ENCODE assay signal across 25 cellular contexts in genomic region chr9:106866243-106866642, GRCh38. TPM values are rescaled to one million over a fixed set of nuclear protein-coding genes. Genes with fewer than 3 reads are reported as not detected.
DNase-seq lines count a peak whose midpoint lies in the region; ATAC-seq and TF ChIP-seq lines count a peak whose summit lies in the region.
"Had no signal": no experiment of that assay in that cellular context is flagged by ENCODE, and none has a peak within 500 bp of the region (broad histone marks: within the 10 kb centered on the region; RNA-seq: fewer than 3 reads in every experiment).

No MANE protein-coding gene starts in this region.

- H2AFZ ChIP-seq in mammary epithelial cell (ENCODE audit: low read depth, low read length) = no peak overlapping the region
- H2AFZ ChIP-seq: PC-9 had no signal

- ATAC-seq in Right ventricle myocardium superior (ENCODE audit: poor library complexity) = no peak
- ATAC-seq: CD8-positive, alpha-beta T cell; effector memory CD8-positive, alpha-beta T cell; stimulated activated effector memory CD8-positive, alpha-beta T cell treated with anti-CD3 and anti-CD28 coated beads, Interleukin-12 subunit alpha, Interleukin-12 subunit beta, amount 100 ng/mL, for 72 hours had no signal

- peaks cover 67% of the 10 kb centered on the region for H3K4me1 Mint-ChIP-seq in mesothelial cell of epicardium

- peaks cover 6% of the 10 kb centered on the region for H3K9me3 ChIP-seq in BLaER1
- no peaks in the 10 kb centered on the region for H3K9me3 ChIP-seq in HUES6 (ENCODE audit: control insufficient read depth, insufficient read depth, low read depth, low read length)
- H3K9me3 ChIP-seq in mammary epithelial cell (replicated peaks; ENCODE audit: insufficient read depth, low read length) = no peaks in the 10 kb centered on the region
- H3K9me3 ChIP-seq: esophagus squamous epithelium had no signal

- H3K4me1 ChIP-seq in BLaER1 = peaks cover 17% of the 10 kb centered on the region; the same call in 1 of the 2 replicates
- H3K4me1 ChIP-seq in HUES6 (ENCODE audit: control insufficient read depth, insufficient read depth, low read length) = peaks cover 64% of the 10 kb centered on the region
- peaks cover 41% of the 10 kb centered on the region for H3K4me1 ChIP-seq in mammary epithelial cell (ENCODE audit: insufficient read depth, low read length)

- H4K20me1 ChIP-seq in BLaER1 (no peaks in the 10 kb centered on the region), mammary epithelial cell (ENCODE audit: insufficient read depth, low read length) (no peaks in the 10 kb centered on the region)

- peaks cover 99% of the 10 kb centered on the region for H3K79me2 ChIP-seq in mammary epithelial cell (ENCODE audit: insufficient read depth, low read length)

- H3K4me2 ChIP-seq in BLaER1 (peak overlapping the region; percentile 84; the same call in 1 of the 2 replicates), mammary epithelial cell (ENCODE audit: insufficient read depth, low read depth, low read length) (peak overlapping the region; percentile 85)
- H3K4me2 ChIP-seq: PC-9 had no signal

- dilution Hi-C loops in mammary epithelial cell (cut with HindIII; ENCODE audit: low sequenced_read_pairs) = no loop called here

- H3K9me3 Mint-ChIP-seq in mesothelial cell of epicardium = no peaks in the 10 kb centered on the region

- TF ChIP-seq CTCF in mammary epithelial cell (conservative IDR thresholded peaks at IDR 0.05 in 1 of 2, IDR thresholded peaks at IDR 0.05 in 1 of 2; ENCODE audit: extremely low read depth in 1 of 2, insufficient read depth in 1 of 2, low read depth in 1 of 2, low read length in 2 of 2) (no peak), mesothelial cell of epicardium (IDR thresholded peaks at IDR 0.05; ENCODE audit: unreplicated experiment) (no peak)

- H3K36me3 ChIP-seq in BLaER1 = no peaks in the 10 kb centered on the region
- peaks cover 9% of the 10 kb centered on the region; the same call in 1 of the 2 replicates for H3K36me3 ChIP-seq in HUES6 (ENCODE audit: control insufficient read depth, insufficient read depth, low read length)
- no peaks in the 10 kb centered on the region for H3K36me3 ChIP-seq in mammary epithelial cell (ENCODE audit: insufficient read depth, low read length)
- H3K36me3 ChIP-seq: esophagus squamous epithelium had no signal

- no peaks in the 10 kb centered on the region for H3K27me3 Mint-ChIP-seq in mesothelial cell of epicardium (ENCODE audit: low read depth)

- BruUV-seq in mammary epithelial cell (replicated peaks; lab: Mats Ljungman, UMichigan) = no TSS peak

- H3K4me3 ChIP-seq in BLaER1 (no peak overlapping the region), HUES6 (ENCODE audit: low read depth, low read length) (peak overlapping the region; percentile 90), mammary epithelial cell (replicated peaks in 1 of 3; ENCODE audit: insufficient read depth in 1 of 3, low read depth in 2 of 3, low read length in 3 of 3) (no peak overlapping the region)
- H3K4me3 ChIP-seq: esophagus squamous epithelium, PC-9 had no signal

- no peak overlapping the region for H3K27ac Mint-ChIP-seq in mesothelial cell of epicardium
- H3K27ac Mint-ChIP-seq: activated T-cell treated with anti-CD3 and anti-CD28 coated beads, Interleukin-2, amount 50 U/mL, for 24 hours; CD8-positive, alpha-beta T cell; effector memory CD8-positive, alpha-beta T cell; stimulated activated effector memory CD8-positive, alpha-beta T cell treated with anti-CD3 and anti-CD28 coated beads, Interleukin-12 subunit alpha, Interleukin-12 subunit beta, amount 100 ng/mL, for 72 hours had no signal

- H3K27ac ChIP-seq in BLaER1 = no peak overlapping the region
- no peak overlapping the region for H3K27ac ChIP-seq in HUES6 (ENCODE audit: low read depth, low read length)
- H3K27ac ChIP-seq in mammary epithelial cell (ENCODE audit: insufficient read depth, low read depth, low read length) = no peak overlapping the region
- H3K27ac ChIP-seq: PC-9 had no signal

- H3K27me3 ChIP-seq in BLaER1 (no peaks in the 10 kb centered on the region), HUES6 (ENCODE audit: control insufficient read depth, insufficient read depth, low read length) (no peaks in the 10 kb centered on the region), mammary epithelial cell (ENCODE audit: insufficient read depth, low read length) (no peaks in the 10 kb centered on the region)

- intact Hi-C loops in mammary epithelial cell (cut with micrococcal nuclease) (no loop called here), Right ventricle myocardium superior (cut with DNase I) (no loop called here)

- DNase-seq in mammary epithelial cell (no peak), mesothelial cell of epicardium (ENCODE audit: low spot score in 2 of 2, unreplicated experiment in 2 of 2) (no peak), Right ventricle myocardium superior (no peak), activated gamma-delta T cell treated with Interleukin-2 at 50 U/mL for 16 hours (no peak), EL (no peak)
- DNase-seq in stimulated activated CD4-positive, alpha-beta T cell treated with anti-CD3 and anti-CD28 coated beads, Interleukin-4, amount 100 ng/mL, for 1 hour = no peak
- DNase-seq: activated CD4-positive, alpha-beta T cell treated with anti-CD3 and anti-CD28 coated beads for 1 hour; activated naive CD4-positive, alpha-beta T cell; activated T-cell treated with anti-CD3 and anti-CD28 coated beads, Interleukin-2, amount 50 U/mL, for 24 hours; AML-193; CD8-positive, alpha-beta T cell; effector memory CD8-positive, alpha-beta T cell; esophagus squamous epithelium; GDM1; hypothalamus; KBM-7; NCI-H1436 treated with DMSO at 0.1 percent for 48 hours; PC-9; retina; SHP77 treated with DMSO at 0.1 percent for 48 hours; substantia nigra; SW 1271 had no signal

- peak overlapping the region; percentile 32 for H3K4me3 Mint-ChIP-seq in mesothelial cell of epicardium
- H3K4me3 Mint-ChIP-seq: activated T-cell treated with anti-CD3 and anti-CD28 coated beads, Interleukin-2, amount 50 U/mL, for 24 hours; CD8-positive, alpha-beta T cell; effector memory CD8-positive, alpha-beta T cell; stimulated activated effector memory CD8-positive, alpha-beta T cell treated with anti-CD3 and anti-CD28 coated beads, Interleukin-12 subunit alpha, Interleukin-12 subunit beta, amount 100 ng/mL, for 72 hours had no signal

- H3K9ac ChIP-seq in BLaER1 (no peak overlapping the region), HUES6 (ENCODE audit: low read length) (no peak overlapping the region), mammary epithelial cell (ENCODE audit: insufficient read depth, low read length) (no peak overlapping the region)

- CTCF ChIA-PET in mammary epithelial cell (lab: Charles Lee; ENCODE audit: low non-redundant PET) = no interaction called here

- H3K36me3 Mint-ChIP-seq in mesothelial cell of epicardium = no peaks in the 10 kb centered on the region
- H3K36me3 Mint-ChIP-seq: CD8-positive, alpha-beta T cell; stimulated activated effector memory CD8-positive, alpha-beta T cell treated with anti-CD3 and anti-CD28 coated beads, Interleukin-12 subunit alpha, Interleukin-12 subunit beta, amount 100 ng/mL, for 72 hours had no signal

- 93% methylated on average over 1 of the region's 1 CpG for WGBS in mammary epithelial cell (ENCODE audit: low coverage, missing lambda C conversion rate)

- in situ Hi-C loops in mammary epithelial cell (cut with MboI; ENCODE audit: low sequenced_read_pairs in 2 of 2) = loop anchor here in 1 of 2 donors (10.0 to 25.0 kb wide), 2 partner anchors 89 to 429 kb away; no protein-coding TSS in a partner anchor

RNA-seq across cellular contexts. Expression of gene ZNF462, which starts 3.3 kb away (rescaled TPM):
- 10 to 100 TPM; 28.0 to 43.9 TPM for total RNA-seq in mammary epithelial cell
- 9.1 TPM for polyA plus RNA-seq in mammary epithelial cell
- 178 TPM for polyA minus RNA-seq in mammary epithelial cell
- total RNA-seq in mesothelial cell of epicardium = 139 to 154 TPM (median 140 TPM) in 3 replicates
- 21.2 TPM for total RNA-seq in Right ventricle myocardium superior
- total RNA-seq: CD8-positive, alpha-beta T cell had no signal
